Comparison of ENCODE assay signal across 2 cellular contexts in the genomic region with DNA sequence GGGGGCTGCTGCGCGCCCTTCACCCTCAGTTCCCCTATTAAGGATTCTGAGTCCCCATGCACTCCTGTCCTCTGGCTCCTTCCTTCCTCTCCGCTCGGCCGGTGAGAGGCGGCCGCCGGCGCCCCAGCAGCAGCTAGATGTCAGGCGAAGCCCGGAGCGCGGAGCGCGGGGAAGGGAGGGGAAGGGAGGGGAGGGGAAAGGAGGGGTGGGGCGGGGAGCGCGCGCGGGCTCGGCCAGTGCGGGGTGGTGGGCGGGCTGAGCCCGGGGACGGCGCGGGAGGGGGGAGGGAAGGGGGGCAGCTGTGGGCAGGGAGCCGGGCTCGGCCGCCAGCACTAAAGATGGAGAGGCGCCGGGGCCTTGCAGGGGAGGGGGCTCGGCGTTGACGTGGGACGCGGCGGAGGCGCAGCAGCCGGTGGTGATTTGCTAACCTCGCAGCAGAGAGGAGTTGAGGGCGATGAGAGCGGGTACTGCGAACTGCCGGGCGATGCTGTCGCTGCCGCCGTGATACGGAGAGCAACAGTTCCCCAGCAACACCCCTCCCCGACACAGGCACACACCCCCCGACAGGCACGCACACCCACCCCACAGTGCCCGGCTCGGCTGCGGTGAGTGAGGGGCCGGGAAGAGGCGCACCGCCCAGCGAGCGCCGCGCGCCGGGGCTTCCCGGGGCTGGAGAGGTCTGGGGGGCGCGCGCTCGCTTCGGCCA.
TF ChIP-seq lines count a peak whose summit lies in the region.

A gene with protein sequence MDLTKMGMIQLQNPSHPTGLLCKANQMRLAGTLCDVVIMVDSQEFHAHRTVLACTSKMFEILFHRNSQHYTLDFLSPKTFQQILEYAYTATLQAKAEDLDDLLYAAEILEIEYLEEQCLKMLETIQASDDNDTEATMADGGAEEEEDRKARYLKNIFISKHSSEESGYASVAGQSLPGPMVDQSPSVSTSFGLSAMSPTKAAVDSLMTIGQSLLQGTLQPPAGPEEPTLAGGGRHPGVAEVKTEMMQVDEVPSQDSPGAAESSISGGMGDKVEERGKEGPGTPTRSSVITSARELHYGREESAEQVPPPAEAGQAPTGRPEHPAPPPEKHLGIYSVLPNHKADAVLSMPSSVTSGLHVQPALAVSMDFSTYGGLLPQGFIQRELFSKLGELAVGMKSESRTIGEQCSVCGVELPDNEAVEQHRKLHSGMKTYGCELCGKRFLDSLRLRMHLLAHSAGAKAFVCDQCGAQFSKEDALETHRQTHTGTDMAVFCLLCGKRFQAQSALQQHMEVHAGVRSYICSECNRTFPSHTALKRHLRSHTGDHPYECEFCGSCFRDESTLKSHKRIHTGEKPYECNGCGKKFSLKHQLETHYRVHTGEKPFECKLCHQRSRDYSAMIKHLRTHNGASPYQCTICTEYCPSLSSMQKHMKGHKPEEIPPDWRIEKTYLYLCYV (plus strand): TSS at position 434 of the 706 bp plus-strand sequence. CDS start 3,590 bp downstream, outside the sequence.

TF ChIP-seq in SK-N-SH, 30 proteins besides CTCF, POLR2A, EP300 and RAD21 (continued from another document):
- TF ChIP-seq ZBTB33 (IDR thresholded peaks at IDR 0.05; ENCODE audit: borderline replicate concordance, low read depth), result no peak
- TF ChIP-seq RFX5 (IDR thresholded peaks at IDR 0.05; ENCODE audit: low read length), result no peak
- TF ChIP-seq FOSL2 (IDR thresholded peaks at IDR 0.05; ENCODE audit: borderline replicate concordance, low read depth), result no peak

TF ChIP-seq in SK-N-SH treated with all-trans-retinoic acid at 6 μM for 48 hours, 23 proteins besides CTCF, POLR2A, EP300 and RAD21 (continued from another document):
- TF ChIP-seq POU6F1 (CRISPR knock-in tag; IDR thresholded peaks at IDR 0.05; ENCODE audit: borderline replicate concordance, low read depth), result no peak
TF ChIP-seq in SK-N-SH treated with all-trans-retinoic acid at 6 μM for 48 hours: peak in this region for 0.
